Comparison of ENCODE assay signal across 19 cellular contexts in genomic region chr20:63126876-63127699, GRCh38.
"Had no signal": no experiment of that assay in that cellular context is flagged by ENCODE, and none has a peak within 500 bp of the region (broad histone marks: within the 10 kb centered on the region; RNA-seq: fewer than 3 reads in every experiment).

No MANE protein-coding gene starts in this region.

- H3K9me3 Mint-ChIP-seq: activated naive CD4-positive, alpha-beta T cell treated with anti-CD3 and anti-CD28 coated beads, Interleukin-2, amount 50 U/mL, for 24 hours; activated T-helper 17 cell treated with anti-CD3 and anti-CD28 coated beads, Interleukin-2, amount 50 U/mL, for 72 hours; immature natural killer cell; nephron had no signal

- H3K4me1 ChIP-seq: body of pancreas, esophagus squamous epithelium, psoas muscle, tibial artery had no signal

- H3K4me3 ChIP-seq: body of pancreas, coronary artery, esophagus squamous epithelium, psoas muscle, tibial artery had no signal

- ATAC-seq: activated CD4-positive, CD25-positive, alpha-beta regulatory T cell treated with anti-CD3 and anti-CD28 coated beads, Interleukin-2, amount 50 U/mL, for 24 hours; activated T-helper 17 cell treated with anti-CD3 and anti-CD28 coated beads, Interleukin-2, amount 50 U/mL, for 72 hours; body of pancreas; psoas muscle; stimulated activated memory B cell treated with anti-CD40 and anti-IgM and Interleukin-4, amounts not matched to agents 10 μg/mL and 1 μg/mL and 100 μg/mL, for 72 hours had no signal

- H3K9me3 ChIP-seq: body of pancreas, esophagus squamous epithelium, psoas muscle had no signal

- H3K27ac ChIP-seq: body of pancreas, coronary artery, esophagus squamous epithelium, psoas muscle, tibial artery had no signal

- DNase-seq: activated CD4-positive, alpha-beta T cell treated with anti-CD3 and anti-CD28 coated beads, Interleukin-2, amount 50 U/mL, for 1 hour; amniotic stem cell; central memory CD4-positive, alpha-beta T cell; effector CD4-positive, alpha-beta T cell; esophagus squamous epithelium; immature natural killer cell; occipital lobe; stimulated activated CD4-positive, alpha-beta T cell treated with anti-CD3 and anti-CD28 coated beads, Interleukin-12 subunit alpha, Interleukin-12 subunit beta, amount 100 ng/mL, for 4 hours; stimulated activated CD4-positive, alpha-beta T cell treated with anti-CD3 and anti-CD28 coated beads, Interleukin-2, amount 100 ng/mL, for 24 hours had no signal

- H3K36me3 ChIP-seq: esophagus squamous epithelium, tibial artery had no signal

- H3K4me1 Mint-ChIP-seq: activated naive CD4-positive, alpha-beta T cell treated with anti-CD3 and anti-CD28 coated beads, Interleukin-2, amount 50 U/mL, for 24 hours; activated T-helper 17 cell treated with anti-CD3 and anti-CD28 coated beads, Interleukin-2, amount 50 U/mL, for 72 hours; immature natural killer cell; nephron; stimulated activated memory B cell treated with anti-CD40 and anti-IgM and Interleukin-4, amounts not matched to agents 10 μg/mL and 1 μg/mL and 100 μg/mL, for 72 hours had no signal

- FAIRE-seq: endothelial cell of umbilical vein had no signal

- H3K27ac Mint-ChIP-seq: activated naive CD4-positive, alpha-beta T cell treated with anti-CD3 and anti-CD28 coated beads, Interleukin-2, amount 50 U/mL, for 24 hours; activated T-helper 17 cell treated with anti-CD3 and anti-CD28 coated beads, Interleukin-2, amount 50 U/mL, for 72 hours; immature natural killer cell; nephron; stimulated activated memory B cell treated with anti-CD40 and anti-IgM and Interleukin-4, amounts not matched to agents 10 μg/mL and 1 μg/mL and 100 μg/mL, for 72 hours had no signal

- H3K36me3 Mint-ChIP-seq: activated naive CD4-positive, alpha-beta T cell treated with anti-CD3 and anti-CD28 coated beads, Interleukin-2, amount 50 U/mL, for 24 hours; immature natural killer cell; stimulated activated memory B cell treated with anti-CD40 and anti-IgM and Interleukin-4, amounts not matched to agents 10 μg/mL and 1 μg/mL and 100 μg/mL, for 72 hours had no signal

- H3K27me3 ChIP-seq: body of pancreas had no signal

- H3K4me3 Mint-ChIP-seq: activated naive CD4-positive, alpha-beta T cell treated with anti-CD3 and anti-CD28 coated beads, Interleukin-2, amount 50 U/mL, for 24 hours; activated T-helper 17 cell treated with anti-CD3 and anti-CD28 coated beads, Interleukin-2, amount 50 U/mL, for 72 hours; immature natural killer cell; nephron; stimulated activated memory B cell treated with anti-CD40 and anti-IgM and Interleukin-4, amounts not matched to agents 10 μg/mL and 1 μg/mL and 100 μg/mL, for 72 hours had no signal
